29 cellular contexts compared by ENCODE assay signal in the genomic region with DNA sequence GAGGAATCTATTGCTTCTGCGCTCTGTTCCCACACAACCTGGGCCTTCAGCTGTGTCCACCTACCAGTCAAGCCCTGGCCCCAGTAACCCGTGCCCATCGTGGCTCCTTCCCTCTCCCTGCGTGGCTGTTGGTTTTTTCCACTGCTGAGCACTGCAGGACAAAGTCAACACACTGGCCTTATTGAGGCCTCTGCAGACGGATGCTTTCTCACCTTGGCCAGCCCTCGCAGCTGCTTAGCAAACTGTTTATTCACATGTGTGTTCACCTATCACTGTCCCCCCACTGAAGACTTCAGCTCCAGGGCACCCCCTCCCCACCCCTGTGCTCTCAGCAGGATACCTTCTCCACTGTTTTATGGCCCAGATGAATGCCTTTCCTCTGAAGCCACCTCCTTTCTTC. TPM values are rescaled to one million over a fixed set of nuclear protein-coding genes. Genes with fewer than 3 reads are reported as not detected.
DNase-seq lines count a peak whose midpoint lies in the region; ATAC-seq, FAIRE-seq and TF ChIP-seq lines count a peak whose summit lies in the region.
"Had no signal": no experiment of that assay in that cellular context is flagged by ENCODE, and none has a peak within 500 bp of the region (broad histone marks: within the 10 kb centered on the region; RNA-seq: fewer than 3 reads in every experiment).

No MANE protein-coding gene starts in this region.

- no peak for FAIRE-seq in D721Med (lab: Jason Lieb, UNC)

- peaks cover 2% of the 10 kb centered on the region for H3K36me3 Mint-ChIP-seq in progenitor cell of endocrine pancreas (ENCODE audit: insufficient read depth)

- no peaks in the 10 kb centered on the region for H3K27me3 Mint-ChIP-seq in progenitor cell of endocrine pancreas
- H3K27me3 Mint-ChIP-seq: activated CD4-positive, alpha-beta T cell treated with anti-CD3 and anti-CD28 coated beads for 36 hours; CD4-positive, CD25-positive, alpha-beta regulatory T cell had no signal

- H3K4me1 ChIP-seq in thyroid gland, result peaks cover 0 to 8% of the 10 kb centered on the region in 2 donors

- ATAC-seq in HG03378 (IDR thresholded peaks at IDR 0.05; ENCODE audit: unreplicated experiment), result no peak
- ATAC-seq: activated CD4-positive, alpha-beta T cell treated with anti-CD3 and anti-CD28 coated beads for 36 hours; sciatic nerve had no signal

- WGBS in thyroid gland, 2 donors, result 30 to 46% methylated on average over 6 of the region's 6 CpGs

- H3K27me3 ChIP-seq in layer of hippocampus (ENCODE audit: control insufficient read depth, insufficient read depth, low read length), result no peaks in the 10 kb centered on the region
- H3K27me3 ChIP-seq in thyroid gland, result no peaks in the 10 kb centered on the region

- H3K36me3 ChIP-seq in thyroid gland, result no peaks in the 10 kb centered on the region
- H3K36me3 ChIP-seq: thoracic aorta had no signal

- DNase-seq in SHP77 treated with DMSO at 0.1 percent for 48 hours (lab: John Stamatoyannopoulos, UW), result peak; percentile 29
- no peak for DNase-seq in SHP77 (lab: John Stamatoyannopoulos, UW)
- DNase-seq in thyroid gland, result peak; percentile 69 to 77
- DNase-seq in D721Med (ENCODE audit: insufficient read length, low spot score), result no peak
- no peak for DNase-seq in progenitor cell of endocrine pancreas (ENCODE audit: low spot score, unreplicated experiment)
- DNase-seq: activated CD4-positive, alpha-beta T cell treated with anti-CD3 and anti-CD28 coated beads for 36 hours; activated CD8-positive, alpha-beta memory T cell treated with anti-CD3 and anti-CD28 coated beads for 24 hours; activated gamma-delta T cell treated with Interleukin-2 at 50 U/mL for 16 hours; CD4-positive, CD25-positive, alpha-beta regulatory T cell; GOT3; NCI-H1105; NCI-H2081; NCI-H345; NCI-H774; stimulated activated naive CD4-positive, alpha-beta T cell had no signal

- TF ChIP-seq CTCF in thyroid gland (IDR thresholded peaks at IDR 0.05), result no peak
- TF ChIP-seq CTCF in D721Med (IDR thresholded peaks at IDR 0.05; ENCODE audit: insufficient read depth, missing control alignments), result no peak
- no peak for TF ChIP-seq CTCF in progenitor cell of endocrine pancreas (IDR thresholded peaks at IDR 0.05; ENCODE audit: unreplicated experiment)

- H3K9me3 Mint-ChIP-seq in progenitor cell of endocrine pancreas (ENCODE audit: low read depth), result no peaks in the 10 kb centered on the region
- H3K9me3 Mint-ChIP-seq: T-helper 1 cell treated with Interleukin-12 subunit alpha and Interleukin-12 subunit beta and Interleukin-4 antibody, amounts not matched to agents 30 μg/mL and 1 μg/mL, for 36 hours had no signal

- H3K27ac ChIP-seq in angular gyrus (ENCODE audit: low read depth, low read length) (peak overlapping the region; percentile 74), layer of hippocampus (ENCODE audit: low read depth, low read length) (peak overlapping the region; percentile 12), thyroid gland (no peak overlapping the region)
- H3K27ac ChIP-seq: SK-N-MC, thoracic aorta had no signal

- H3K4me3 Mint-ChIP-seq in progenitor cell of endocrine pancreas (ENCODE audit: low read depth), result no peak overlapping the region
- H3K4me3 Mint-ChIP-seq: activated CD4-positive, alpha-beta T cell treated with anti-CD3 and anti-CD28 coated beads for 36 hours; brain; T-helper 1 cell treated with Interleukin-12 subunit alpha and Interleukin-12 subunit beta and Interleukin-4 antibody, amounts not matched to agents 30 μg/mL and 1 μg/mL, for 36 hours had no signal

- no peak overlapping the region for H3K4me3 ChIP-seq in thyroid gland (replicated peaks in 1 of 3)
- H3K4me3 ChIP-seq: lung, SK-N-MC, thoracic aorta had no signal

- no peak for TF ChIP-seq POLR2A in thyroid gland (IDR thresholded peaks at IDR 0.05)

- no peak overlapping the region for H3K27ac Mint-ChIP-seq in progenitor cell of endocrine pancreas
- H3K27ac Mint-ChIP-seq: activated CD4-positive, alpha-beta T cell treated with anti-CD3 and anti-CD28 coated beads for 36 hours had no signal

- peaks cover 4% of the 10 kb centered on the region for H3K4me1 Mint-ChIP-seq in progenitor cell of endocrine pancreas (ENCODE audit: low read depth)

- no peaks in the 10 kb centered on the region for H3K9me3 ChIP-seq in thyroid gland
- H3K9me3 ChIP-seq: thoracic aorta had no signal

- intact Hi-C loops in thyroid gland (cut with DNase I), result no loop called here

RNA-seq across cellular contexts. Expression of gene GPX2, which starts 12.8 kb away (rescaled TPM):
- 1 to 10 TPM in 1 of 4 donors, not detected in 3; 4.0 TPM for total RNA-seq in thyroid gland
- total RNA-seq in progenitor cell of endocrine pancreas, result 11.0 and 13.9 TPM in 2 replicates
- total RNA-seq: A172; activated CD4-positive, alpha-beta T cell treated with anti-CD3 and anti-CD28 coated beads for 36 hours; CD4-positive, CD25-positive, alpha-beta regulatory T cell; chondrocyte; glomerular endothelial cell; kidney epithelial cell; RPMI7951; sciatic nerve had no signal

RNA-seq across cellular contexts. Expression of gene RAB15, which starts 16.8 kb away (rescaled TPM):
- 10 to 100 TPM in 1 of 4 donors, 1 to 10 TPM in 3; 6.0 to 12.7 (median 6.3) TPM for total RNA-seq in thyroid gland
- total RNA-seq in progenitor cell of endocrine pancreas, result 27.6 and 28.6 TPM in 2 replicates

RNA-seq across cellular contexts. Expression of gene FNTB, which starts 31.4 kb away (rescaled TPM):
- total RNA-seq in thyroid gland (10 to 100 TPM in 3 of 4 donors, 1 to 10 TPM in 1; 7.8 to 27.0 (median 18.8) TPM), progenitor cell of endocrine pancreas (20.2 and 22.4 TPM in 2 replicates)

RNA-seq across cellular contexts. Expression of gene CHURC1, which starts 41.0 kb away (rescaled TPM):
- total RNA-seq in thyroid gland (10 to 100 TPM; 63.7 to 90.2 (median 71.7) TPM), progenitor cell of endocrine pancreas (37.2 and 43.6 TPM in 2 replicates)

Comparison
In these comparisons a context has a peak if more than half of its experiments do, and no peak if none do; other contexts are left out.
1. DNase-seq: peak in SHP77 treated with DMSO at 0.1 percent for 48 hours (single experiment) and thyroid gland (2 of 2); none in SHP77 (0 of 2), D721Med (single experiment) and progenitor cell of endocrine pancreas (single experiment).
2. H3K27ac ChIP-seq: peak in angular gyrus (single experiment) and layer of hippocampus (single experiment); none in thyroid gland (0 of 3).